Comparison of ENCODE assay signal across 8 cellular contexts in the genomic region with DNA sequence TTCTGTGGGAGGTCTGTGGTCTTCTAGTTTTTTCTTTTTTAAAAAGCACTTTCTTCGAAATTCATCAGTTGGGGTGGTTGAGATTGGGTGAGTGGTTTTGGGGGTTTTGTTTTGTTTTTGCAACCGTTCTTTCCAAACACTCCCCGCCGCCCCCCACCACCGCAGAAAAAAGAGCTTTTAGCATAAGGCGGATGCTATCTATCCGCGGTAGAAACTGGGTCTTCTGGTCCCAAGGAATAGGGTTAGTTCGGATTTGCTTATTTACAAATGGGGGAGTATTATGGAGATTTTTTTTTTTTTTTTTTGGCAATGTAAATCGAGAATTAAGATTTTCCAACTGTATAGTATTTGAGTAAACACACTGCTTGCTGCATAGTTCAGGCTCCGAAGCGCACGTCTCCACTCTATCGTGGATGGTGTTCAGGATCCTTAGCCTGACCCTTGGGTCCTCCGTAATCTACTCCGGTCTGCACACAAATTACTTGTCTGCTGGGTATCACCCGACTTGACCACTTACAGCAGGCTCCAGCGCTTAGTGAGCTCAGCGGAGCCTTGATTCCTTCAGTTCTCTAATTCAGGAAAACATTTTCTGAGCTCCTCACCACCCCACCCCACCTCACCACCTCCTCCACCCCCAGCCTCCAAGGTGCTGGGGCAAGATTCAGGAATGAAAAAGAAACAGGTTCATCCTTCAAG. TPM values are rescaled to one million over a fixed set of nuclear protein-coding genes. Genes with fewer than 3 reads are reported as not detected.
DNase-seq lines count a peak whose midpoint lies in the region; ATAC-seq lines count a peak whose summit lies in the region.

No MANE protein-coding gene starts in this region.

- H3K4me3 ChIP-seq in iPS-11a (ENCODE audit: low read depth, low read length): peak overlapping the region; percentile 37

- H3K36me3 Mint-ChIP-seq in activated CD4-positive, alpha-beta T cell treated with anti-CD3 and anti-CD28 coated beads, Interleukin-2, amount 10 ng/mL, durations not matched to agents 7 days and 5 days (ENCODE audit: low read depth): no peaks in the 10 kb centered on the region
- H3K36me3 Mint-ChIP-seq in activated T-helper 17 cell treated with anti-CD3 and anti-CD28 coated beads, Interleukin-2, amount 50 U/mL, for 72 hours (ENCODE audit: low read depth): no peaks in the 10 kb centered on the region
- no peaks in the 10 kb centered on the region for H3K36me3 Mint-ChIP-seq in stimulated activated memory B cell treated with anti-CD40 and anti-IgM and Interleukin-4, amounts not matched to agents 10 μg/mL and 1 μg/mL and 100 μg/mL, for 72 hours

- H3K9me3 Mint-ChIP-seq in activated CD4-positive, alpha-beta T cell treated with anti-CD3 and anti-CD28 coated beads, Interleukin-2, amount 10 ng/mL, durations not matched to agents 7 days and 5 days: no peaks in the 10 kb centered on the region
- no peaks in the 10 kb centered on the region for H3K9me3 Mint-ChIP-seq in activated T-helper 17 cell treated with anti-CD3 and anti-CD28 coated beads, Interleukin-2, amount 50 U/mL, for 72 hours
- H3K9me3 Mint-ChIP-seq in stimulated activated memory B cell treated with anti-CD40 and anti-IgM and Interleukin-4, amounts not matched to agents 10 μg/mL and 1 μg/mL and 100 μg/mL, for 72 hours: no peaks in the 10 kb centered on the region

- peaks cover 55% of the 10 kb centered on the region for H3K27me3 Mint-ChIP-seq in activated CD4-positive, alpha-beta T cell treated with anti-CD3 and anti-CD28 coated beads, Interleukin-2, amount 10 ng/mL, durations not matched to agents 7 days and 5 days
- peaks cover 50% of the 10 kb centered on the region for H3K27me3 Mint-ChIP-seq in activated T-helper 17 cell treated with anti-CD3 and anti-CD28 coated beads, Interleukin-2, amount 50 U/mL, for 72 hours
- H3K27me3 Mint-ChIP-seq in stimulated activated memory B cell treated with anti-CD40 and anti-IgM and Interleukin-4, amounts not matched to agents 10 μg/mL and 1 μg/mL and 100 μg/mL, for 72 hours: peaks cover 32% of the 10 kb centered on the region

- no peak for DNase-seq in activated CD4-positive, alpha-beta T cell treated with anti-CD3 and anti-CD28 coated beads, Interleukin-2, amount 10 ng/mL, durations not matched to agents 7 days and 5 days
- DNase-seq in activated CD4-positive, alpha-beta T cell treated with anti-CD3 and anti-CD28 coated beads, Interleukin-2, amount 50 U/mL, for 1 hour: no peak
- no peak for DNase-seq in NCI-H2029 (lab: John Stamatoyannopoulos, UW)

- peak overlapping the region; percentile 57 for H3K4me3 Mint-ChIP-seq in activated CD4-positive, alpha-beta T cell treated with anti-CD3 and anti-CD28 coated beads, Interleukin-2, amount 10 ng/mL, durations not matched to agents 7 days and 5 days
- H3K4me3 Mint-ChIP-seq in activated T-helper 17 cell treated with anti-CD3 and anti-CD28 coated beads, Interleukin-2, amount 50 U/mL, for 72 hours: peak overlapping the region; percentile 2
- H3K4me3 Mint-ChIP-seq in stimulated activated memory B cell treated with anti-CD40 and anti-IgM and Interleukin-4, amounts not matched to agents 10 μg/mL and 1 μg/mL and 100 μg/mL, for 72 hours: peak overlapping the region; percentile 59

- POLR2A ChIA-PET in activated CD4-positive, alpha-beta T cell treated with anti-CD3 and anti-CD28 coated beads, Interleukin-2, amount 10 ng/mL, durations not matched to agents 7 days and 5 days (lab: Charles Lee): no interaction called here

- H3K4me1 Mint-ChIP-seq in activated CD4-positive, alpha-beta T cell treated with anti-CD3 and anti-CD28 coated beads, Interleukin-2, amount 10 ng/mL, durations not matched to agents 7 days and 5 days: peaks cover 14% of the 10 kb centered on the region
- H3K4me1 Mint-ChIP-seq in activated T-helper 17 cell treated with anti-CD3 and anti-CD28 coated beads, Interleukin-2, amount 50 U/mL, for 72 hours: no peaks in the 10 kb centered on the region
- H3K4me1 Mint-ChIP-seq in stimulated activated memory B cell treated with anti-CD40 and anti-IgM and Interleukin-4, amounts not matched to agents 10 μg/mL and 1 μg/mL and 100 μg/mL, for 72 hours: peaks cover 10% of the 10 kb centered on the region

- CTCF ChIA-PET in activated CD4-positive, alpha-beta T cell treated with anti-CD3 and anti-CD28 coated beads, Interleukin-2, amount 10 ng/mL, durations not matched to agents 7 days and 5 days (lab: Charles Lee): interaction anchor here (0.9 to 2.2 kb wide), 2 partner anchors 9 to 14 kb away, joined by 3 to 5 read pairs; no protein-coding TSS in a partner anchor

- H3K27ac Mint-ChIP-seq in activated CD4-positive, alpha-beta T cell treated with anti-CD3 and anti-CD28 coated beads, Interleukin-2, amount 10 ng/mL, durations not matched to agents 7 days and 5 days: peak overlapping the region; percentile 26
- H3K27ac Mint-ChIP-seq in activated T-helper 17 cell treated with anti-CD3 and anti-CD28 coated beads, Interleukin-2, amount 50 U/mL, for 72 hours: no peak overlapping the region
- no peak overlapping the region for H3K27ac Mint-ChIP-seq in stimulated activated memory B cell treated with anti-CD40 and anti-IgM and Interleukin-4, amounts not matched to agents 10 μg/mL and 1 μg/mL and 100 μg/mL, for 72 hours

- no peak for ATAC-seq in activated T-helper 17 cell treated with anti-CD3 and anti-CD28 coated beads, Interleukin-2, amount 50 U/mL, for 72 hours (replicated peaks)
- ATAC-seq in stimulated activated memory B cell treated with anti-CD40 and anti-IgM and Interleukin-4, amounts not matched to agents 10 μg/mL and 1 μg/mL and 100 μg/mL, for 72 hours: no peak
- ATAC-seq in GM18520 (IDR thresholded peaks at IDR 0.05; ENCODE audit: unreplicated experiment) (no peak), HG03565 (IDR thresholded peaks at IDR 0.05; ENCODE audit: unreplicated experiment) (no peak)

RNA-seq across cellular contexts. Expression of a gene that starts 0.8 kb away (rescaled TPM):
- under 1 TPM; 0.12 to 0.46 TPM for total RNA-seq in activated CD4-positive, alpha-beta T cell treated with anti-CD3 and anti-CD28 coated beads, Interleukin-2, amount 10 ng/mL, durations not matched to agents 7 days and 5 days
- total RNA-seq in activated T-helper 17 cell treated with anti-CD3 and anti-CD28 coated beads, Interleukin-2, amount 50 U/mL, for 72 hours: not detected

Comparison
In these comparisons a context has a peak if more than half of its experiments do, and no peak if none do; other contexts are left out.
1. H3K4me3 Mint-ChIP-seq: peak in every context shown above with its lines; median percentile 59 in stimulated activated memory B cell treated with anti-CD40 and anti-IgM and Interleukin-4, amounts not matched to agents 10 μg/mL and 1 μg/mL and 100 μg/mL, for 72 hours; 57 in activated CD4-positive, alpha-beta T cell treated with anti-CD3 and anti-CD28 coated beads, Interleukin-2, amount 10 ng/mL, durations not matched to agents 7 days and 5 days; 2 in activated T-helper 17 cell treated with anti-CD3 and anti-CD28 coated beads, Interleukin-2, amount 50 U/mL, for 72 hours.